ENCODE assay signal across 21 cellular contexts in genomic region chr1:209318302-209319056, GRCh38.
DNase-seq lines count a peak whose midpoint lies in the region; ATAC-seq, FAIRE-seq and TF ChIP-seq lines count a peak whose summit lies in the region.
"Had no signal": no experiment of that assay in that cellular context is flagged by ENCODE, and none has a peak within 500 bp of the region (broad histone marks: within the 10 kb centered on the region; RNA-seq: fewer than 3 reads in every experiment).

No MANE protein-coding gene starts in this region.

- no peak for TF ChIP-seq EP300 in A549 (IDR thresholded peaks at IDR 0.05)

- H3K4me1 ChIP-seq in A549, result peaks cover 6% of the 10 kb centered on the region; the same call in 1 of the 3 replicates
- H3K4me1 ChIP-seq in SJCRH30, result peaks cover 9% of the 10 kb centered on the region; the same call in 1 of the 2 replicates
- H3K4me1 ChIP-seq in foreskin keratinocyte, result peaks cover 18% of the 10 kb centered on the region
- H3K4me1 ChIP-seq in lower lobe of right lung, result no peaks in the 10 kb centered on the region
- H3K4me1 ChIP-seq: stomach, upper lobe of right lung had no signal

- CTCF ChIA-PET in A549 (lab: Yijun Ruan, JAX), result no interaction called here

- H3K27me3 ChIP-seq in SJCRH30 (no peaks in the 10 kb centered on the region), foreskin keratinocyte (no peaks in the 10 kb centered on the region), lower lobe of right lung (ENCODE audit: low read depth) (no peaks in the 10 kb centered on the region)
- H3K27me3 ChIP-seq: stomach, upper lobe of right lung had no signal

- WGBS in A549 (ENCODE audit: missing lambda C conversion rate), result 16% methylated on average over 7 of the region's 7 CpGs

- no peak for TF ChIP-seq POLR2A in A549 (IDR thresholded peaks at IDR 0.05; ENCODE audit: low read length)

- H3K36me3 ChIP-seq in SJCRH30, result no peaks in the 10 kb centered on the region
- H3K36me3 ChIP-seq in lower lobe of right lung, result no peaks in the 10 kb centered on the region
- H3K36me3 ChIP-seq: stomach, upper lobe of right lung had no signal

- no peak for FAIRE-seq in A549 (lab: Jason Lieb, UNC)

- H3K4me2 ChIP-seq in A549, result no peak overlapping the region

- H3K9me3 ChIP-seq in A549, result no peaks in the 10 kb centered on the region
- no peaks in the 10 kb centered on the region; the same call in 1 of the 2 replicates for H3K9me3 ChIP-seq in SJCRH30 (replicated peaks)
- no peaks in the 10 kb centered on the region for H3K9me3 ChIP-seq in lower lobe of right lung
- H3K9me3 ChIP-seq: stomach, upper lobe of right lung had no signal

- ATAC-seq in A549 (no peak), foreskin keratinocyte (peak; percentile 77), lower lobe of right lung (no peak), esophagus mucosa (no peak), HG03571 (IDR thresholded peaks at IDR 0.05; ENCODE audit: unreplicated experiment) (no peak)
- ATAC-seq: Right ventricle myocardium inferior, sciatic nerve, upper lobe of right lung had no signal

- POLR2A ChIA-PET in A549 (lab: Yijun Ruan, JAX), result no interaction called here

- TF ChIP-seq RAD21 in A549 (conservative IDR thresholded peaks at IDR 0.05 in 1 of 2, IDR thresholded peaks at IDR 0.05 in 1 of 2), result no peak

- intact Hi-C loops in lower lobe of right lung (cut with DNase I), result no loop called here

- TF ChIP-seq CTCF in A549 (IDR thresholded peaks at IDR 0.05) (no peak), foreskin keratinocyte (conservative IDR thresholded peaks at IDR 0.05) (no peak), lower lobe of right lung (IDR thresholded peaks at IDR 0.05) (no peak)

- DNase-seq in A549 (ENCODE audit: low read depth in 1 of 2, low spot score in 1 of 2) (no peak), HS-5 (ENCODE audit: low read depth) (peak; percentile 52), SJCRH30 (peak; percentile 11 to 26), foreskin keratinocyte (peak; percentile 37 to 75), lower lobe of right lung (no peak), glomerular visceral epithelial cell (ENCODE audit: extremely low spot score) (no peak)
- DNase-seq: ACHN; activated B cell treated with CpG ODN at 0.5 μM for 24 hours; activated CD8-positive, alpha-beta memory T cell treated with anti-CD3 and anti-CD28 coated beads for 24 hours; activated naive CD8-positive, alpha-beta T cell treated with anti-CD3 and anti-CD28 coated beads for 36 hours; CD4-positive, alpha-beta T cell; cortex of kidney; NCI-H1436 treated with DMSO at 0.1 percent for 48 hours; NCI-H345; stomach; T-helper 1 cell; upper lobe of right lung had no signal

- no peak overlapping the region for H3K4me3 ChIP-seq in A549
- H3K4me3 ChIP-seq in SJCRH30, result no peak overlapping the region
- no peak overlapping the region for H3K4me3 ChIP-seq in lower lobe of right lung
- H3K4me3 ChIP-seq: stomach, upper lobe of right lung had no signal

- H3K27ac ChIP-seq in A549 (no peak overlapping the region), SJCRH30 (no peak overlapping the region), foreskin keratinocyte (peak overlapping the region; percentile 43), lower lobe of right lung (no peak overlapping the region)
- H3K27ac ChIP-seq: stomach, upper lobe of right lung had no signal

TF ChIP-seq in A549, 52 proteins besides CTCF, POLR2A, EP300 and RAD21:
- TF ChIP-seq HDAC2 (IDR thresholded peaks at IDR 0.05) (no peak), NFE2L2 (conservative IDR thresholded peaks at IDR 0.05; ENCODE audit: low read length) (0 out of 2 replicates have a peak, but pooled peaks have one; percentile 20)

Comparison
In these comparisons a context has a peak if more than half of its experiments do, and no peak if none do; other contexts are left out.
1. DNase-seq: peak in HS-5 (single experiment), SJCRH30 (2 of 2) and foreskin keratinocyte (2 of 2); none in A549 (0 of 2), lower lobe of right lung (single experiment) and glomerular visceral epithelial cell (single experiment).